Comparison of ENCODE assay signal across 1 cellular context in genomic region chr11:2698386-2699184, GRCh38.
TF ChIP-seq lines count a peak whose summit lies in the region.

No MANE protein-coding gene starts in this region.

TF ChIP-seq in HepG2, 621 proteins besides CTCF, POLR2A, EP300 and RAD21 (continued from another document):
- TF ChIP-seq MYPOP (CRISPR knock-in tag; IDR thresholded peaks at IDR 0.05) (no peak), ZEB1 (IDR thresholded peaks at IDR 0.05; ENCODE audit: insufficient replicate concordance, low read depth) (peak; percentile 40), KAT7 (CRISPR knock-in tag; IDR thresholded peaks at IDR 0.05; ENCODE audit: borderline replicate concordance) (0 out of 2 replicates have a peak, but pooled peaks have one; percentile 2), ZNF230 (CRISPR knock-in tag; IDR thresholded peaks at IDR 0.05) (0 out of 2 replicates have a peak, but pooled peaks have one; percentile 19), ZNF343 (CRISPR knock-in tag; IDR thresholded peaks at IDR 0.05) (0 out of 2 replicates have a peak, but pooled peaks have one; percentile 60), SSRP1 (CRISPR knock-in tag; IDR thresholded peaks at IDR 0.05) (0 out of 2 replicates have a peak, but pooled peaks have one; percentile 8), HMG20B (CRISPR knock-in tag; conservative IDR thresholded peaks at IDR 0.05) (no peak), RBFOX2 (IDR thresholded peaks at IDR 0.05; ENCODE audit: low read depth, low read length) (peak; percentile 60; the same call in 1 of the 2 replicates), ZNF12 (CRISPR knock-in tag; IDR thresholded peaks at IDR 0.05) (no peak), POLR2AphosphoS5 (IDR thresholded peaks at IDR 0.05; ENCODE audit: low read depth, low read length) (peak; percentile 19; the same call in 1 of the 2 replicates), FOXO4 (CRISPR knock-in tag; conservative IDR thresholded peaks at IDR 0.05) (0 out of 2 replicates have a peak, but pooled peaks have one; percentile 55), TMF1 (CRISPR knock-in tag; IDR thresholded peaks at IDR 0.05; ENCODE audit: low read depth) (no peak), ZNF34 (CRISPR knock-in tag; IDR thresholded peaks at IDR 0.05; ENCODE audit: borderline replicate concordance) (0 out of 2 replicates have a peak, but pooled peaks have one; percentile 8), RBM22 (optimal IDR thresholded peaks at IDR 0.05; ENCODE audit: low read length) (peak; percentile 84), SIN3A (IDR thresholded peaks at IDR 0.05; ENCODE audit: borderline replicate concordance, low read depth, low read length) (peak; percentile 27; the same call in 1 of the 2 replicates), ZNF704 (CRISPR knock-in tag; IDR thresholded peaks at IDR 0.05; ENCODE audit: borderline replicate concordance) (0 out of 2 replicates have a peak, but pooled peaks have one; percentile 4), ZBTB2 (CRISPR knock-in tag; IDR thresholded peaks at IDR 0.05; ENCODE audit: low read depth) (0 out of 2 replicates have a peak, but pooled peaks have one; percentile 1), ZNF547 (CRISPR knock-in tag; IDR thresholded peaks at IDR 0.05) (no peak), NKX3-1 (CRISPR knock-in tag; IDR thresholded peaks at IDR 0.05) (no peak), REST (IDR thresholded peaks at IDR 0.05; ENCODE audit: borderline replicate concordance in 1 of 2, low read depth in 1 of 2, low read length in 2 of 2) (no peak), JARID2 (CRISPR knock-in tag; IDR thresholded peaks at IDR 0.05; ENCODE audit: insufficient replicate concordance) (no peak), BRD4 (CRISPR knock-in tag; IDR thresholded peaks at IDR 0.05) (no peak)
